Comparison of ENCODE assay signal across 22 cellular contexts in genomic region chr12:124870515-124870914, GRCh38.
"Had no signal": no experiment of that assay in that cellular context is flagged by ENCODE, and none has a peak within 500 bp of the region (broad histone marks: within the 10 kb centered on the region; RNA-seq: fewer than 3 reads in every experiment).

No MANE protein-coding gene starts in this region.

- H3K4me1 ChIP-seq: esophagus muscularis mucosa, foreskin keratinocyte, gastrocnemius medialis had no signal

- H3K9me3 ChIP-seq: esophagus muscularis mucosa, gastrocnemius medialis, heart right ventricle, left lung, lower lobe of right lung had no signal

- FAIRE-seq: colon, endothelial cell of umbilical vein, islet of Langerhans, keratinocyte had no signal

- DNase-seq: dermis blood vessel endothelial cell; dorsolateral prefrontal cortex; effector CD4-positive, alpha-beta T cell; effector memory CD4-positive, alpha-beta T cell; foreskin keratinocyte; gastrocnemius medialis; glutamatergic neuron; head of caudate nucleus; heart right ventricle; hippocampal formation; left cardiac atrium; left lung; left ventricle myocardium superior; lower lobe of right lung; midbrain; naive thymus-derived CD4-positive, alpha-beta T cell had no signal

- H3K27ac ChIP-seq: esophagus muscularis mucosa, foreskin keratinocyte, gastrocnemius medialis, left lung, lower lobe of right lung had no signal

- H3K27me3 ChIP-seq: dorsolateral prefrontal cortex, esophagus muscularis mucosa, foreskin keratinocyte, gastrocnemius medialis, heart right ventricle, left lung had no signal

- H3K36me3 ChIP-seq: esophagus muscularis mucosa, gastrocnemius medialis, heart right ventricle, left lung, lower lobe of right lung had no signal

- ATAC-seq: foreskin keratinocyte; gastrocnemius medialis; heart right ventricle; left cardiac atrium; left lung; left ventricle myocardium superior; lower lobe of right lung; naive thymus-derived CD4-positive, alpha-beta T cell had no signal

- H3K4me3 ChIP-seq: coronary artery, dorsolateral prefrontal cortex, esophagus muscularis mucosa, gastrocnemius medialis, heart right ventricle, left lung, lower lobe of right lung had no signal
